2 cellular contexts compared by ENCODE assay signal in genomic region chr18:11004951-11005350, GRCh38.
TF ChIP-seq lines count a peak whose summit lies in the region.

No MANE protein-coding gene starts in this region.

TF ChIP-seq in liver, 16 proteins besides CTCF, POLR2A, EP300 and RAD21 (continued from another document):
- TF ChIP-seq REST (IDR thresholded peaks at IDR 0.05), result no peak
- TF ChIP-seq ZBTB33 (IDR thresholded peaks at IDR 0.05), result no peak
- no peak for TF ChIP-seq FOXA1 (IDR thresholded peaks at IDR 0.05)
- no peak for TF ChIP-seq TAF1 (conservative IDR thresholded peaks at IDR 0.05)
- no peak for TF ChIP-seq SP1 (IDR thresholded peaks at IDR 0.05)
- TF ChIP-seq JUND (IDR thresholded peaks at IDR 0.05), result no peak
- TF ChIP-seq HNF4G (IDR thresholded peaks at IDR 0.05), result no peak
- TF ChIP-seq GABPA (IDR thresholded peaks at IDR 0.05 in 1 of 2, conservative IDR thresholded peaks at IDR 0.05 in 1 of 2), result no peak
- no peak for TF ChIP-seq FOXA2 (IDR thresholded peaks at IDR 0.05)
- no peak for TF ChIP-seq YY1 (IDR thresholded peaks at IDR 0.05)

TF ChIP-seq in SK-N-SH, 30 proteins besides CTCF, POLR2A, EP300 and RAD21 (continued from another document):
- no peak for TF ChIP-seq ZBTB33 (IDR thresholded peaks at IDR 0.05; ENCODE audit: borderline replicate concordance, low read depth)
- TF ChIP-seq JUND (IDR thresholded peaks at IDR 0.05), result no peak
- no peak for TF ChIP-seq PBX3 (IDR thresholded peaks at IDR 0.05)
- TF ChIP-seq MEF2A (IDR thresholded peaks at IDR 0.05; ENCODE audit: borderline replicate concordance, low read depth), result no peak
- no peak for TF ChIP-seq ELF1 (IDR thresholded peaks at IDR 0.05)
- TF ChIP-seq POLR2AphosphoS5 (IDR thresholded peaks at IDR 0.05; ENCODE audit: low read depth, low read length), result no peak
- TF ChIP-seq TEAD4 (IDR thresholded peaks at IDR 0.05; ENCODE audit: borderline replicate concordance, insufficient read depth), result no peak
- TF ChIP-seq MAX (IDR thresholded peaks at IDR 0.05; ENCODE audit: low read depth), result no peak
- TF ChIP-seq CHD2 (IDR thresholded peaks at IDR 0.05; ENCODE audit: low read length, partially characterized antibody), result no peak
- no peak for TF ChIP-seq FOSL2 (IDR thresholded peaks at IDR 0.05; ENCODE audit: borderline replicate concordance, low read depth)
- no peak for TF ChIP-seq RCOR1 (IDR thresholded peaks at IDR 0.05; ENCODE audit: low read length)
- no peak for TF ChIP-seq YY1 (IDR thresholded peaks at IDR 0.05; ENCODE audit: low read depth)
- no peak for TF ChIP-seq RXRA (IDR thresholded peaks at IDR 0.05; ENCODE audit: borderline replicate concordance, low read depth)
- TF ChIP-seq TAF1 (IDR thresholded peaks at IDR 0.05; ENCODE audit: borderline replicate concordance, low read depth, low read length), result no peak
